ENCODE assay signal across 26 cellular contexts in the genomic region with DNA sequence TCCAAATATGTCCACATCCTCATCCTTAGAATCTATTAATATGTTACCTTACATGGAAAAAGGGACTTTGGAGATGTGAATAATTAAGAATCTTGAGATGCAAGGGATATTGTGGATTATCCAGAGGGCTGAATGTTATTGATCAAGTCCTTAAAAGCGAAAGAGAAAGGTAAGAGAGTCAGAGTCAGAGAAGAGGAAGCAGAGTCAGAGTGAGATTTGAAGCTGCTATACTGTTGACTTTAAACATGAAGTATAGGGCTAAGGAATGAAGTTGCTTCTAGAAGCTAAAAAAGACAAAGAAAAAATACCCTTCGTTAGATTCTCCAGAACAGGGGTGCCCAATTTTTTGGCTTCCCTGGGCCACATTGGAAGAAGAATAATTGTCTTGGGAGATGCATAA.
"Had no signal": no experiment of that assay in that cellular context is flagged by ENCODE, and none has a peak within 500 bp of the region (broad histone marks: within the 10 kb centered on the region; RNA-seq: fewer than 3 reads in every experiment).

No MANE protein-coding gene starts in this region.

- ATAC-seq: effector memory CD8-positive, alpha-beta T cell; esophagus mucosa; gastrocnemius medialis; heart right ventricle; left cardiac atrium; left lung; left ventricle myocardium superior; lower lobe of right lung; mucosa of descending colon; naive thymus-derived CD8-positive, alpha-beta T cell had no signal

- DNase-seq: cortex of kidney; effector CD8-positive, alpha-beta T cell; effector memory CD8-positive, alpha-beta T cell; endodermal cell; erythroblast; esophagus squamous epithelium; foreskin fibroblast; foreskin melanocyte; gastrocnemius medialis; glutamatergic neuron; head of caudate nucleus; heart right ventricle; hippocampal formation; left cardiac atrium; left lung; left ventricle myocardium superior; lower lobe of right lung; mesenchymal stem cell; mucosa of descending colon; naive B cell; naive thymus-derived CD8-positive, alpha-beta T cell had no signal

- H3K9me3 ChIP-seq: esophagus squamous epithelium, gastrocnemius medialis, lower lobe of right lung had no signal

- FAIRE-seq: endometrium, islet of Langerhans, keratinocyte had no signal

- H3K27ac ChIP-seq: epithelial cell of prostate, esophagus squamous epithelium, gastrocnemius medialis, heart right ventricle, left lung, lower lobe of right lung had no signal

- H3K4me3 ChIP-seq: esophagus squamous epithelium, gastrocnemius medialis, heart right ventricle, left lung, lower lobe of right lung, mucosa of descending colon had no signal

- H3K36me3 ChIP-seq: esophagus squamous epithelium, gastrocnemius medialis, heart right ventricle, left lung, lower lobe of right lung had no signal

- H3K4me1 ChIP-seq: esophagus squamous epithelium, gastrocnemius medialis, heart right ventricle, left lung, lower lobe of right lung had no signal

- H3K27me3 ChIP-seq: esophagus squamous epithelium, gastrocnemius medialis, heart right ventricle, left lung had no signal
